Comparison of ENCODE assay signal across 16 cellular contexts in genomic region chr2:119689218-119689617, GRCh38.
"Had no signal": no experiment of that assay in that cellular context is flagged by ENCODE, and none has a peak within 500 bp of the region (broad histone marks: within the 10 kb centered on the region; RNA-seq: fewer than 3 reads in every experiment).

No MANE protein-coding gene starts in this region.

- H3K4me1 ChIP-seq: psoas muscle, right lobe of liver had no signal

- H3K27me3 ChIP-seq: esophagus muscularis mucosa, gastroesophageal sphincter, neutrophil, right lobe of liver, thyroid gland had no signal

- DNase-seq: effector memory CD4-positive, alpha-beta T cell; glutamatergic neuron; islet precursor cell; mammary epithelial cell; nephron progenitor cell; psoas muscle; retina; stimulated activated CD4-positive, alpha-beta T cell treated with anti-CD3 and anti-CD28 coated beads, Interleukin-2, amount 100 ng/mL, for 24 hours; stimulated activated CD4-positive, alpha-beta T cell treated with anti-CD3 and anti-CD28 coated beads, Interleukin-4, amount 100 ng/mL, for 4 hours; stimulated activated naive CD4-positive, alpha-beta T cell; thyroid gland had no signal

- H3K36me3 ChIP-seq: neutrophil, thyroid gland had no signal

- H3K9me3 ChIP-seq: esophagus muscularis mucosa, gastroesophageal sphincter, neutrophil, psoas muscle, right lobe of liver, thyroid gland had no signal

- H3K27ac ChIP-seq: epithelial cell of prostate, esophagus muscularis mucosa, gastroesophageal sphincter, neutrophil, psoas muscle, right lobe of liver, thyroid gland had no signal

- H3K4me3 ChIP-seq: esophagus muscularis mucosa, gastroesophageal sphincter, psoas muscle, right lobe of liver, thyroid gland had no signal
